12 cellular contexts compared by ENCODE assay signal in the genomic region with DNA sequence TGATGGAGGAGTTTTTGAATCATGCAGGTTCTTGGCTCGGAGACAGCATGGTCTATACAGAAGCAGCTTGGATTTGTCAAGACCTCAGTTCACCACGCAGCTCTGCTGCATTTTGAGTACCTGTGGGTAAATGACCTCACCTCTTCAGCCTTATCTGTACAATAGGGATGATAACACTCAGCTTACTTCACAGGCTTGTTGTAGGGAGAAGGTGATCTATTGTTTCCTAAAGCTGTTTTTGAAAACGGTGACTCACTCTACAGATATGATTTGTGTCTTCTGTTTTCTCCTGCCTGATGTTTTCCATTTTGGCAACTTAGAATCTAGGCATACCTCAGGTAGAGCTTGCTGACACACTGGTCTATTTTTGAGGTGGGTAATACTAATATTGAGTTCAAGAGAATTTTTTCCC.
DNase-seq lines count a peak whose midpoint lies in the region; ATAC-seq, FAIRE-seq and TF ChIP-seq lines count a peak whose summit lies in the region.
"Had no signal": no experiment of that assay in that cellular context is flagged by ENCODE, and none has a peak within 500 bp of the region (broad histone marks: within the 10 kb centered on the region; RNA-seq: fewer than 3 reads in every experiment).

No MANE protein-coding gene starts in this region.

- no peaks in the 10 kb centered on the region for H3K27me3 ChIP-seq in left ventricle myocardium inferior (ENCODE audit: low read depth)

- H3K27ac ChIP-seq in left ventricle myocardium inferior (replicated peaks): no peak overlapping the region
- H3K27ac ChIP-seq in kidney (ENCODE audit: low read depth in 2 of 2, low read length in 2 of 2): no peak overlapping the region
- H3K27ac ChIP-seq in coronary artery: no peak overlapping the region

- intact Hi-C loops in left cardiac atrium (cut with DNase I) (no loop called here), left ventricle myocardium inferior (cut with micrococcal nuclease) (no loop called here), kidney (cut with DNase I) (no loop called here)

- H3K36me3 ChIP-seq in left ventricle myocardium inferior (no peaks in the 10 kb centered on the region), kidney (ENCODE audit: control insufficient read depth in 1 of 2, insufficient read depth in 2 of 2, low read length in 2 of 2) (no peaks in the 10 kb centered on the region)

- peaks cover 2% of the 10 kb centered on the region for H3K27me3 Mint-ChIP-seq in T-helper 2 cell treated with Interferon-gamma antibody and Interleukin-4, amounts not matched to agents 5 μg/mL and 100 μg/mL, for 36 hours (ENCODE audit: low read depth)
- H3K27me3 Mint-ChIP-seq in type B pancreatic cell: no peaks in the 10 kb centered on the region

- no peaks in the 10 kb centered on the region for H3K36me3 Mint-ChIP-seq in T-helper 2 cell treated with Interferon-gamma antibody and Interleukin-4, amounts not matched to agents 5 μg/mL and 100 μg/mL, for 36 hours (ENCODE audit: low read depth)
- H3K36me3 Mint-ChIP-seq in type B pancreatic cell: peaks cover 10% of the 10 kb centered on the region
- H3K36me3 Mint-ChIP-seq: natural killer cell had no signal

- ATAC-seq in left cardiac atrium: peak; percentile 31 to 76
- ATAC-seq: natural killer cell had no signal

- DNase-seq in left cardiac atrium (no peak), left ventricle myocardium inferior (no peak), iris pigment epithelial cell (ENCODE audit: low read depth) (peak; percentile 55), type B pancreatic cell (ENCODE audit: extremely low spot score, unreplicated experiment) (no peak), kidney (no peak), coronary artery (ENCODE audit: low spot score) (no peak), DMS 273 (lab: John Stamatoyannopoulos, UW; ENCODE audit: unreplicated experiment) (no peak)
- peak; percentile 76 for DNase-seq in T-helper 2 cell treated with Interferon-gamma antibody and Interleukin-4, amounts not matched to agents 5 μg/mL and 100 μg/mL, for 36 hours (ENCODE audit: low spot score)
- DNase-seq: CD4-positive, alpha-beta T cell; glutamatergic neuron; natural killer cell had no signal

- H3K9me3 ChIP-seq in left ventricle myocardium inferior (replicated peaks) (no peaks in the 10 kb centered on the region), kidney (ENCODE audit: control insufficient read depth in 1 of 2, low read length in 2 of 2) (no peaks in the 10 kb centered on the region)

- peaks cover 5% of the 10 kb centered on the region for H3K4me1 Mint-ChIP-seq in T-helper 2 cell treated with Interferon-gamma antibody and Interleukin-4, amounts not matched to agents 5 μg/mL and 100 μg/mL, for 36 hours (ENCODE audit: low read depth)
- H3K4me1 Mint-ChIP-seq in type B pancreatic cell (ENCODE audit: unreplicated experiment): peaks cover 34% of the 10 kb centered on the region
- H3K4me1 Mint-ChIP-seq: natural killer cell had no signal

- H3K27ac Mint-ChIP-seq in T-helper 2 cell treated with Interferon-gamma antibody and Interleukin-4, amounts not matched to agents 5 μg/mL and 100 μg/mL, for 36 hours: no peak overlapping the region
- peak overlapping the region; percentile 69 for H3K27ac Mint-ChIP-seq in type B pancreatic cell
- H3K27ac Mint-ChIP-seq: CD4-positive, alpha-beta T cell; natural killer cell had no signal

- FAIRE-seq in kidney (lab: Jason Lieb, UNC): no peak

- H3K9ac ChIP-seq in kidney (ENCODE audit: low read length in 2 of 2): no peak overlapping the region

- no peak overlapping the region for H3K4me3 ChIP-seq in left ventricle myocardium inferior
- no peak overlapping the region for H3K4me3 ChIP-seq in kidney (ENCODE audit: low read length in 2 of 2)
- no peak overlapping the region for H3K4me3 ChIP-seq in coronary artery

- H3K4me3 Mint-ChIP-seq in T-helper 2 cell treated with Interferon-gamma antibody and Interleukin-4, amounts not matched to agents 5 μg/mL and 100 μg/mL, for 36 hours: no peak overlapping the region
- H3K4me3 Mint-ChIP-seq in type B pancreatic cell: peak overlapping the region; percentile 18
- H3K4me3 Mint-ChIP-seq: brain; CD4-positive, alpha-beta T cell; natural killer cell had no signal

- TF ChIP-seq CTCF in left ventricle myocardium inferior (IDR thresholded peaks at IDR 0.05; ENCODE audit: borderline replicate concordance) (no peak), type B pancreatic cell (conservative IDR thresholded peaks at IDR 0.05) (no peak), kidney (IDR thresholded peaks at IDR 0.05; ENCODE audit: borderline replicate concordance, extremely low read depth, insufficient read depth) (no peak), coronary artery (IDR thresholded peaks at IDR 0.05) (no peak)

- H3K4me1 ChIP-seq in left ventricle myocardium inferior (peaks cover 32% of the 10 kb centered on the region), kidney (ENCODE audit: control insufficient read depth in 1 of 2, insufficient read depth in 1 of 2, low read depth in 1 of 2, low read length in 2 of 2) (no peaks in the 10 kb centered on the region)

- no peaks in the 10 kb centered on the region for H3K9me3 Mint-ChIP-seq in T-helper 2 cell treated with Interferon-gamma antibody and Interleukin-4, amounts not matched to agents 5 μg/mL and 100 μg/mL, for 36 hours
- H3K9me3 Mint-ChIP-seq in type B pancreatic cell: peaks cover 10% of the 10 kb centered on the region
- H3K9me3 Mint-ChIP-seq: brain; CD4-positive, alpha-beta T cell; natural killer cell had no signal

Comparison
In these comparisons a context has a peak if more than half of its experiments do, and no peak if none do; other contexts are left out.
1. DNase-seq: peak in T-helper 2 cell treated with Interferon-gamma antibody and Interleukin-4, amounts not matched to agents 5 μg/mL and 100 μg/mL, for 36 hours (single experiment) and iris pigment epithelial cell (single experiment); none in left cardiac atrium (single experiment), left ventricle myocardium inferior (single experiment), type B pancreatic cell (single experiment), kidney (single experiment), coronary artery (single experiment) and DMS 273 (single experiment).